Comparison of ENCODE assay signal across 18 cellular contexts in genomic region chr4:147044241-147044640, GRCh38.
"Had no signal": no experiment of that assay in that cellular context is flagged by ENCODE, and none has a peak within 500 bp of the region (broad histone marks: within the 10 kb centered on the region; RNA-seq: fewer than 3 reads in every experiment).

No MANE protein-coding gene starts in this region.

- H3K36me3 ChIP-seq: pancreas, stomach had no signal

- H3K9me3 ChIP-seq: pancreas, stomach had no signal

- ATAC-seq: left colon, left ventricle myocardium superior, pancreas, right cardiac atrium had no signal

- H3K4me1 ChIP-seq: pancreas, stomach had no signal

- H3K4me3 ChIP-seq: hepatocyte, lung, pancreas, stomach had no signal

- H3K27me3 ChIP-seq: pancreas had no signal

- DNase-seq: effector CD4-positive, alpha-beta T cell; foreskin melanocyte; head of caudate nucleus; left colon; left ventricle myocardium superior; mesenchymal stem cell; midbrain; naive B cell; occipital lobe; pancreas; right cardiac atrium; small intestine; stimulated activated CD4-positive, alpha-beta T cell treated with anti-CD3 and anti-CD28 coated beads, Interleukin-12 subunit alpha, Interleukin-12 subunit beta, amount 100 ng/mL, for 4 hours; stimulated activated naive CD4-positive, alpha-beta T cell; stomach; trophoblast cell had no signal
